1 cellular context compared by ENCODE assay signal in genomic region chr15:53625962-53626845, GRCh38.
TF ChIP-seq lines count a peak whose summit lies in the region.

No MANE protein-coding gene starts in this region.

TF ChIP-seq in WTC11, 78 proteins besides CTCF, POLR2A, EP300 and RAD21 (continued from another document):
- TF ChIP-seq PREB (CRISPR knock-in tag; IDR thresholded peaks at IDR 0.05; ENCODE audit: borderline replicate concordance) (no peak), TEAD1 (CRISPR knock-in tag; IDR thresholded peaks at IDR 0.05) (no peak), PRDM15 (CRISPR knock-in tag; IDR thresholded peaks at IDR 0.05) (no peak), GABPB1 (CRISPR knock-in tag; IDR thresholded peaks at IDR 0.05) (no peak), MYBL2 (CRISPR knock-in tag; IDR thresholded peaks at IDR 0.05) (no peak), ZNF671 (CRISPR knock-in tag; IDR thresholded peaks at IDR 0.05) (no peak), MXD4 (CRISPR knock-in tag; IDR thresholded peaks at IDR 0.05; ENCODE audit: borderline replicate concordance) (no peak), NFATC4 (CRISPR knock-in tag; IDR thresholded peaks at IDR 0.05) (no peak), ZNF219 (CRISPR knock-in tag; IDR thresholded peaks at IDR 0.05; ENCODE audit: borderline replicate concordance) (no peak), SOX15 (CRISPR knock-in tag; IDR thresholded peaks at IDR 0.05) (no peak), TEAD4 (CRISPR knock-in tag; IDR thresholded peaks at IDR 0.05) (no peak), ZNF121 (CRISPR knock-in tag; IDR thresholded peaks at IDR 0.05) (no peak)
- TF ChIP-seq, protein P1, sequence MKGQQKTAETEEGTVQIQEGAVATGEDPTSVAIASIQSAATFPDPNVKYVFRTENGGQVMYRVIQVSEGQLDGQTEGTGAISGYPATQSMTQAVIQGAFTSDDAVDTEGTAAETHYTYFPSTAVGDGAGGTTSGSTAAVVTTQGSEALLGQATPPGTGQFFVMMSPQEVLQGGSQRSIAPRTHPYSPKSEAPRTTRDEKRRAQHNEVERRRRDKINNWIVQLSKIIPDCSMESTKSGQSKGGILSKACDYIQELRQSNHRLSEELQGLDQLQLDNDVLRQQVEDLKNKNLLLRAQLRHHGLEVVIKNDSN (CRISPR knock-in tag; IDR thresholded peaks at IDR 0.05) = no peak
- TF ChIP-seq, protein P2, sequence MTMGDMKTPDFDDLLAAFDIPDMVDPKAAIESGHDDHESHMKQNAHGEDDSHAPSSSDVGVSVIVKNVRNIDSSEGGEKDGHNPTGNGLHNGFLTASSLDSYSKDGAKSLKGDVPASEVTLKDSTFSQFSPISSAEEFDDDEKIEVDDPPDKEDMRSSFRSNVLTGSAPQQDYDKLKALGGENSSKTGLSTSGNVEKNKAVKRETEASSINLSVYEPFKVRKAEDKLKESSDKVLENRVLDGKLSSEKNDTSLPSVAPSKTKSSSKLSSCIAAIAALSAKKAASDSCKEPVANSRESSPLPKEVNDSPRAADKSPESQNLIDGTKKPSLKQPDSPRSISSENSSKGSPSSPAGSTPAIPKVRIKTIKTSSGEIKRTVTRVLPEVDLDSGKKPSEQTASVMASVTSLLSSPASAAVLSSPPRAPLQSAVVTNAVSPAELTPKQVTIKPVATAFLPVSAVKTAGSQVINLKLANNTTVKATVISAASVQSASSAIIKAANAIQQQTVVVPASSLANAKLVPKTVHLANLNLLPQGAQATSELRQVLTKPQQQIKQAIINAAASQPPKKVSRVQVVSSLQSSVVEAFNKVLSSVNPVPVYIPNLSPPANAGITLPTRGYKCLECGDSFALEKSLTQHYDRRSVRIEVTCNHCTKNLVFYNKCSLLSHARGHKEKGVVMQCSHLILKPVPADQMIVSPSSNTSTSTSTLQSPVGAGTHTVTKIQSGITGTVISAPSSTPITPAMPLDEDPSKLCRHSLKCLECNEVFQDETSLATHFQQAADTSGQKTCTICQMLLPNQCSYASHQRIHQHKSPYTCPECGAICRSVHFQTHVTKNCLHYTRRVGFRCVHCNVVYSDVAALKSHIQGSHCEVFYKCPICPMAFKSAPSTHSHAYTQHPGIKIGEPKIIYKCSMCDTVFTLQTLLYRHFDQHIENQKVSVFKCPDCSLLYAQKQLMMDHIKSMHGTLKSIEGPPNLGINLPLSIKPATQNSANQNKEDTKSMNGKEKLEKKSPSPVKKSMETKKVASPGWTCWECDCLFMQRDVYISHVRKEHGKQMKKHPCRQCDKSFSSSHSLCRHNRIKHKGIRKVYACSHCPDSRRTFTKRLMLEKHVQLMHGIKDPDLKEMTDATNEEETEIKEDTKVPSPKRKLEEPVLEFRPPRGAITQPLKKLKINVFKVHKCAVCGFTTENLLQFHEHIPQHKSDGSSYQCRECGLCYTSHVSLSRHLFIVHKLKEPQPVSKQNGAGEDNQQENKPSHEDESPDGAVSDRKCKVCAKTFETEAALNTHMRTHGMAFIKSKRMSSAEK (CRISPR knock-in tag; IDR thresholded peaks at IDR 0.05; ENCODE audit: borderline replicate concordance) = no peak
- TF ChIP-seq, protein P3, sequence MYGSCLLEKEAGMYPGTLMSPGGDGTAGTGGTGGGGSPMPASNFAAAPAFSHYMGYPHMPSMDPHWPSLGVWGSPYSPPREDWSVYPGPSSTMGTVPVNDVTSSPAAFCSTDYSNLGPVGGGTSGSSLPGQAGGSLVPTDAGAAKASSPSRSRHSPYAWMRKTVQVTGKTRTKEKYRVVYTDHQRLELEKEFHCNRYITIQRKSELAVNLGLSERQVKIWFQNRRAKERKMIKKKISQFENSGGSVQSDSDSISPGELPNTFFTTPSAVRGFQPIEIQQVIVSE (CRISPR knock-in tag; IDR thresholded peaks at IDR 0.05; ENCODE audit: borderline replicate concordance) = no peak
